12 cellular contexts compared by ENCODE assay signal in genomic region chr12:108861878-108862587, GRCh38.
DNase-seq lines count a peak whose midpoint lies in the region; ATAC-seq lines count a peak whose summit lies in the region.
"Had no signal": no experiment of that assay in that cellular context is flagged by ENCODE, and none has a peak within 500 bp of the region (broad histone marks: within the 10 kb centered on the region; RNA-seq: fewer than 3 reads in every experiment).

No MANE protein-coding gene starts in this region.

- peak; percentile 79 for DNase-seq in GDM1 (lab: John Stamatoyannopoulos, UW)
- DNase-seq in NOMO-1 treated with DMSO at 0.1 percent for 48 hours (lab: John Stamatoyannopoulos, UW; ENCODE audit: unreplicated experiment): peak; percentile 95
- DNase-seq in germinal center (ENCODE audit: low spot score): peak; percentile 54
- no peak for DNase-seq in NCI-H526 (lab: John Stamatoyannopoulos, UW)
- no peak for DNase-seq in stimulated activated CD4-positive, alpha-beta T cell treated with anti-CD3 and anti-CD28 coated beads, Interleukin-4, amount 100 ng/mL, for 4 hours
- no peak for DNase-seq in middle frontal gyrus (ENCODE audit: extremely low spot score, low spot score)
- DNase-seq: activated CD8-positive, alpha-beta memory T cell treated with anti-CD3 and anti-CD28 coated beads, Interleukin-2, amount 50 U/mL, for 48 hours; left cardiac atrium; NCI-H187; WERI-Rb-1 had no signal

- peak; percentile 48 for ATAC-seq in GM21390 (IDR thresholded peaks at IDR 0.05; ENCODE audit: unreplicated experiment)
- ATAC-seq in HG03135 (IDR thresholded peaks at IDR 0.05; ENCODE audit: unreplicated experiment): no peak
- ATAC-seq: left cardiac atrium had no signal

Comparison
In these comparisons a context has a peak if more than half of its experiments do, and no peak if none do; other contexts are left out.
1. DNase-seq: peak in GDM1 (single experiment), NOMO-1 treated with DMSO at 0.1 percent for 48 hours (single experiment) and germinal center (single experiment); none in NCI-H526 (0 of 2), stimulated activated CD4-positive, alpha-beta T cell treated with anti-CD3 and anti-CD28 coated beads, Interleukin-4, amount 100 ng/mL, for 4 hours (0 of 2) and middle frontal gyrus (single experiment).